8 cellular contexts compared by ENCODE assay signal in genomic region chr10:43265799-43266721, GRCh38. TPM values are rescaled to one million over a fixed set of nuclear protein-coding genes. Genes with fewer than 3 reads are reported as not detected.
A peak's percentile ranks its signal among the peaks of the same experiment; 100 is the strongest.
DNase-seq lines count a peak whose midpoint lies in the region; TF ChIP-seq lines count a peak whose summit lies in the region.

No MANE protein-coding gene starts in this region.

- H3K27ac ChIP-seq in OCI-LY7 (ENCODE audit: low read depth, low read length, poor library complexity, severe bottlenecking): no peak overlapping the region

- no peaks in the 10 kb centered on the region for H4K20me1 ChIP-seq in OCI-LY7 (ENCODE audit: insufficient read depth, low read length)

- no peaks in the 10 kb centered on the region for H3K9me2 ChIP-seq in OCI-LY7 (ENCODE audit: insufficient read depth, low read length)

- H3K4me2 ChIP-seq in OCI-LY7 (ENCODE audit: low read length): no peak overlapping the region

- no peak overlapping the region for H3K4me3 ChIP-seq in foreskin fibroblast (ENCODE audit: low read depth in 1 of 2, low read length in 2 of 2)
- H3K4me3 ChIP-seq in OCI-LY7 (ENCODE audit: low read depth, low read length, poor library complexity, severe bottlenecking): no peak overlapping the region

- no TSS peak for BruUV-seq in OCI-LY7 (replicated peaks; lab: Mats Ljungman, UMichigan)

- no peak overlapping the region for H2AFZ ChIP-seq in OCI-LY7 (ENCODE audit: low read length)

- no peaks in the 10 kb centered on the region for H3K36me3 ChIP-seq in OCI-LY7 (ENCODE audit: insufficient read depth, low read length)

- TF ChIP-seq CTCF in foreskin fibroblast (IDR thresholded peaks at IDR 0.05; ENCODE audit: low read depth, low read length) (peak; percentile 10), OCI-LY7 (conservative IDR thresholded peaks at IDR 0.05; ENCODE audit: low read length) (no peak)

- POLR2A ChIA-PET in OCI-LY7 (lab: Charles Lee): no interaction called here

- no peaks in the 10 kb centered on the region for H3K4me1 ChIP-seq in OCI-LY7 (ENCODE audit: insufficient read depth, low read length, poor library complexity, severe bottlenecking)

- CTCF ChIA-PET in OCI-LY7 (lab: Charles Lee; ENCODE audit: unreplicated experiment): no interaction called here

- intact Hi-C loops in posterior vena cava (cut with DNase I) (no loop called here), OCI-LY7 (cut with micrococcal nuclease; ENCODE audit: unreplicated experiment) (no loop called here)

- DNase-seq in 8988T (peak; percentile 99), HK-2 (ENCODE audit: unreplicated experiment) (peak; percentile 58), activated T-cell treated with anti-CD3 and anti-CD28 coated beads for 4 hours (peak; percentile 31), foreskin fibroblast (peak in 1 of 2 donors; percentile 26), posterior vena cava (ENCODE audit: low spot score) (peak; percentile 76), OCI-LY7 (ENCODE audit: low spot score) (no peak), putamen (ENCODE audit: low spot score) (no peak), NCI-H774 (lab: John Stamatoyannopoulos, UW) (no peak)

- H3K9me3 ChIP-seq in OCI-LY7 (ENCODE audit: low read length): no peaks in the 10 kb centered on the region

- no peaks in the 10 kb centered on the region for H3K79me2 ChIP-seq in OCI-LY7 (ENCODE audit: insufficient read depth, low read depth, low read length)

RNA-seq across cellular contexts. Expression of gene RASGEF1A, which starts 0.8 kb away (rescaled TPM):
- 1 to 10 TPM in 1 of 2 donors, under 1 TPM in 1; 0.81 to 1.1 TPM for total RNA-seq in posterior vena cava
- 0.06 and 0.36 TPM in 2 replicates for total RNA-seq in OCI-LY7 (2014; rRNA removed; shearing (Covaris generic))
- 0.35 and 0.55 TPM in 2 replicates for total RNA-seq in OCI-LY7 (2022)

Comparison
In these comparisons a context has a peak if more than half of its experiments do, and no peak if none do; other contexts are left out.
1. DNase-seq: peak in 8988T (single experiment), HK-2 (single experiment), activated T-cell treated with anti-CD3 and anti-CD28 coated beads for 4 hours (single experiment) and posterior vena cava (single experiment); none in OCI-LY7 (single experiment), putamen (single experiment) and NCI-H774 (single experiment).